In the genomic region with DNA sequence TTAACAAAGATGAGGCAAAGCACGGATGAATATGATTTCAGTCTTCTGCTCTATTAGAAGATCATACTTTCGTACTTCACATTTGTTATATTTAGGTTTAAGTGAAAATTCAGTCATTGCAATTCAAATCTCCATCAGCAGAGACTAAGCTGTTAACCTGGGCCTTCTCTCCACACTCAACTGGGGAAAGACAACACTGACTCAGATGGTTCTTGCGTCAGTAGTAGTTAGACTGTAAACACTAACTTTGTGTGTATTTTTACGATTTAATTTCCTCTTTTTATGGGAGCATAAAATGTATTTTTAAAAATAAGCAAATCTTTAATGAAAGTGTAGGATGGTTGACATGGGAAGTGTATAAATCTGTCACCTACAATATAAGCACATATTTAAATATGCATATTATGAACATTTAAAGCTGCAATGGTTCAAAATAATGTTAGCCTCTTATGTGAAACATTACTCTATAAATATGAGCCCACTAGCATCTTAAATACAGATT, we compare ENCODE assay signal across 15 cellular contexts. TPM values are rescaled to one million over a fixed set of nuclear protein-coding genes. Genes with fewer than 3 reads are reported as not detected.
"Had no signal": no experiment of that assay in that cellular context is flagged by ENCODE, and none has a peak within 500 bp of the region (broad histone marks: within the 10 kb centered on the region; RNA-seq: fewer than 3 reads in every experiment).

No MANE protein-coding gene starts in this region.

- H3K27me3 ChIP-seq: body of pancreas, stomach had no signal

- H3K4me3 Mint-ChIP-seq: activated naive CD4-positive, alpha-beta T cell treated with anti-CD3 and anti-CD28 coated beads, Interleukin-2, amount 50 U/mL, for 24 hours; endodermal cell; immature natural killer cell; natural killer cell treated with Interleukin-12 subunit alpha and Interleukin-12 subunit beta and Interleukin-15 and Interleukin-18, amount 100 ng/mL, for 72 hours had no signal

- DNase-seq: amniotic stem cell; body of pancreas; endodermal cell; glutamatergic neuron; immature natural killer cell; psoas muscle; stimulated activated CD4-positive, alpha-beta T cell treated with anti-CD3 and anti-CD28 coated beads, Interleukin-4, amount 100 ng/mL, for 4 hours; stomach; T-helper 2 cell had no signal

- H3K27ac Mint-ChIP-seq: activated naive CD4-positive, alpha-beta T cell treated with anti-CD3 and anti-CD28 coated beads, Interleukin-2, amount 50 U/mL, for 24 hours; activated T-helper 2 cell treated with anti-CD3 and anti-CD28 coated beads, Interferon-gamma antibody, Interleukin-2, Interleukin-4, amounts not matched to agents 10 μg/mL and 5 μg/mL and 100 μg/mL, durations not matched to agents 14 hours and 24 hours and 36 hours; endodermal cell; immature natural killer cell; natural killer cell treated with Interleukin-12 subunit alpha and Interleukin-12 subunit beta and Interleukin-15 and Interleukin-18, amount 100 ng/mL, for 72 hours had no signal

- H3K9me3 Mint-ChIP-seq: activated naive CD4-positive, alpha-beta T cell treated with anti-CD3 and anti-CD28 coated beads, Interleukin-2, amount 50 U/mL, for 24 hours; activated T-helper 2 cell treated with anti-CD3 and anti-CD28 coated beads, Interferon-gamma antibody, Interleukin-2, Interleukin-4, amounts not matched to agents 10 μg/mL and 5 μg/mL and 100 μg/mL, durations not matched to agents 14 hours and 24 hours and 36 hours; endodermal cell; natural killer cell treated with Interleukin-12 subunit alpha and Interleukin-12 subunit beta and Interleukin-15 and Interleukin-18, amount 100 ng/mL, for 72 hours had no signal

- H3K4me1 Mint-ChIP-seq: activated naive CD4-positive, alpha-beta T cell treated with anti-CD3 and anti-CD28 coated beads, Interleukin-2, amount 50 U/mL, for 24 hours; endodermal cell; immature natural killer cell had no signal

- ATAC-seq: activated CD4-positive, CD25-positive, alpha-beta regulatory T cell treated with anti-CD3 and anti-CD28 coated beads, Interleukin-2, amount 50 U/mL, for 24 hours; body of pancreas; left lobe of liver; natural killer cell treated with Interleukin-12 subunit alpha and Interleukin-12 subunit beta and Interleukin-15 and Interleukin-18, amount 100 ng/mL, for 72 hours; psoas muscle had no signal

- H3K27ac ChIP-seq: body of pancreas, psoas muscle, stomach, thoracic aorta had no signal

- H3K36me3 ChIP-seq: stomach, thoracic aorta had no signal

- H3K9me3 ChIP-seq: body of pancreas, psoas muscle, stomach, thoracic aorta had no signal

- H3K36me3 Mint-ChIP-seq: activated naive CD4-positive, alpha-beta T cell treated with anti-CD3 and anti-CD28 coated beads, Interleukin-2, amount 50 U/mL, for 24 hours; immature natural killer cell; natural killer cell treated with Interleukin-12 subunit alpha and Interleukin-12 subunit beta and Interleukin-15 and Interleukin-18, amount 100 ng/mL, for 72 hours had no signal

- H3K27me3 Mint-ChIP-seq: activated naive CD4-positive, alpha-beta T cell treated with anti-CD3 and anti-CD28 coated beads, Interleukin-2, amount 50 U/mL, for 24 hours had no signal

- H3K4me3 ChIP-seq: body of pancreas, psoas muscle, stomach, thoracic aorta had no signal

- H3K4me1 ChIP-seq: psoas muscle had no signal

RNA-seq across cellular contexts. Expression of gene ZNF608, which starts 42.7 kb away (rescaled TPM):
- total RNA-seq: activated T-helper 2 cell treated with anti-CD3 and anti-CD28 coated beads, Interferon-gamma antibody, Interleukin-2, Interleukin-4, amounts not matched to agents 10 μg/mL and 5 μg/mL and 100 μg/mL, durations not matched to agents 14 hours and 24 hours and 36 hours had no signal
